Comparison of ENCODE assay signal across 10 cellular contexts in genomic region chr9:127950513-127951210, GRCh38. TPM values are rescaled to one million over a fixed set of nuclear protein-coding genes. Genes with fewer than 3 reads are reported as not detected.
DNase-seq lines count a peak whose midpoint lies in the region; ATAC-seq and TF ChIP-seq lines count a peak whose summit lies in the region.
"Had no signal": no experiment of that assay in that cellular context is flagged by ENCODE, and none has a peak within 500 bp of the region (broad histone marks: within the 10 kb centered on the region; RNA-seq: fewer than 3 reads in every experiment).

No MANE protein-coding gene starts in this region.

- DNase-seq in CD4-positive, CD25-positive, alpha-beta regulatory T cell = no peak
- no peak for DNase-seq in T-helper 17 cell
- DNase-seq in endothelial cell (ENCODE audit: low spot score) = no peak
- DNase-seq in NCI-H345 treated with DMSO at 0.1 percent for 48 hours (lab: John Stamatoyannopoulos, UW; ENCODE audit: unreplicated experiment) = no peak
- DNase-seq in Peyer's patch = no peak
- DNase-seq: NCI-H1105 treated with DMSO at 0.1 percent for 48 hours had no signal

- no peaks in the 10 kb centered on the region for H3K9me3 Mint-ChIP-seq in CD4-positive, CD25-positive, alpha-beta regulatory T cell
- H3K9me3 Mint-ChIP-seq in endothelial cell (ENCODE audit: unreplicated experiment) (no peaks in the 10 kb centered on the region), nephron (no peaks in the 10 kb centered on the region)
- H3K9me3 Mint-ChIP-seq: dendritic cell treated with granulocyte-macrophage colony-stimulating factor and Interleukin-4, amounts not matched to agents 40 ng/mL and 50 ng/mL, for 4 days had no signal

- ATAC-seq in CD4-positive, CD25-positive, alpha-beta regulatory T cell (ENCODE audit: low read depth in 2 of 2) = no peak
- ATAC-seq in T-helper 17 cell = no peak
- ATAC-seq in GM19035 (IDR thresholded peaks at IDR 0.05; ENCODE audit: unreplicated experiment) = no peak
- no peak for ATAC-seq in GM21576 (IDR thresholded peaks at IDR 0.05; ENCODE audit: unreplicated experiment)

- H3K4me1 Mint-ChIP-seq in CD4-positive, CD25-positive, alpha-beta regulatory T cell = peaks cover 5 to 81% (median 43%) of the 10 kb centered on the region in 4 donors
- H3K4me1 Mint-ChIP-seq in T-helper 17 cell (peaks cover 33% of the 10 kb centered on the region), endothelial cell (ENCODE audit: unreplicated experiment) (peaks cover 3% of the 10 kb centered on the region), nephron (peaks cover 23% of the 10 kb centered on the region)

- no peak overlapping the region for H3K4me3 ChIP-seq in CD4-positive, CD25-positive, alpha-beta regulatory T cell (ENCODE audit: low read depth, low read length)
- no peak overlapping the region for H3K4me3 ChIP-seq in Peyer's patch

- H3K27ac ChIP-seq in CD4-positive, CD25-positive, alpha-beta regulatory T cell (ENCODE audit: insufficient read depth, low read length, poor library complexity, severe bottlenecking) = peak overlapping the region; percentile 55
- H3K27ac ChIP-seq in Peyer's patch = peak overlapping the region in 2 of 4 donors; percentile 7 to 48

- no peak for TF ChIP-seq POLR2A in Peyer's patch (IDR thresholded peaks at IDR 0.05)

- H3K27me3 ChIP-seq in CD4-positive, CD25-positive, alpha-beta regulatory T cell (ENCODE audit: control insufficient read depth, insufficient read depth, low read length) = no peaks in the 10 kb centered on the region
- no peaks in the 10 kb centered on the region for H3K27me3 ChIP-seq in Peyer's patch

- H3K36me3 Mint-ChIP-seq in CD4-positive, CD25-positive, alpha-beta regulatory T cell = peaks cover 23% of the 10 kb centered on the region
- H3K36me3 Mint-ChIP-seq in T-helper 17 cell (ENCODE audit: low read depth) (peaks cover 6% of the 10 kb centered on the region), endothelial cell (ENCODE audit: low read depth, unreplicated experiment) (no peaks in the 10 kb centered on the region), nephron (ENCODE audit: low read depth) (peaks cover 5% of the 10 kb centered on the region)

- H3K27me3 Mint-ChIP-seq in CD4-positive, CD25-positive, alpha-beta regulatory T cell = no peaks in the 10 kb centered on the region
- H3K27me3 Mint-ChIP-seq in T-helper 17 cell (no peaks in the 10 kb centered on the region), endothelial cell (ENCODE audit: unreplicated experiment) (peaks cover 3% of the 10 kb centered on the region), nephron (ENCODE audit: low read depth) (no peaks in the 10 kb centered on the region)

- no peaks in the 10 kb centered on the region for H3K9me3 ChIP-seq in CD4-positive, CD25-positive, alpha-beta regulatory T cell (ENCODE audit: control insufficient read depth in 2 of 2, low read length in 2 of 2)
- H3K9me3 ChIP-seq in T-helper 17 cell (ENCODE audit: control insufficient read depth, low read length, poor library complexity, severe bottlenecking) = no peaks in the 10 kb centered on the region
- H3K9me3 ChIP-seq in Peyer's patch = no peaks in the 10 kb centered on the region

- no peak for TF ChIP-seq CTCF in endothelial cell (IDR thresholded peaks at IDR 0.05; ENCODE audit: unreplicated experiment)
- TF ChIP-seq CTCF in nephron (IDR thresholded peaks at IDR 0.05; ENCODE audit: unreplicated experiment in 3 of 3) = no peak
- no peak for TF ChIP-seq CTCF in Peyer's patch (IDR thresholded peaks at IDR 0.05)

- peaks cover 68% of the 10 kb centered on the region for H3K4me1 ChIP-seq in CD4-positive, CD25-positive, alpha-beta regulatory T cell (ENCODE audit: control insufficient read depth, insufficient read depth, low read length, poor library complexity, severe bottlenecking)
- peaks cover 9 to 52% (median 20%) of the 10 kb centered on the region in 4 donors for H3K4me1 ChIP-seq in Peyer's patch

- peaks cover 71% of the 10 kb centered on the region for H3K36me3 ChIP-seq in CD4-positive, CD25-positive, alpha-beta regulatory T cell (ENCODE audit: control insufficient read depth, insufficient read depth, low read length)
- peaks cover 0 to 52% (median 0%) of the 10 kb centered on the region in 3 donors for H3K36me3 ChIP-seq in Peyer's patch

- H3K27ac Mint-ChIP-seq in CD4-positive, CD25-positive, alpha-beta regulatory T cell = peak overlapping the region; percentile 69 to 90 (median 79)
- H3K27ac Mint-ChIP-seq in T-helper 17 cell (peak overlapping the region; percentile 93), endothelial cell (ENCODE audit: unreplicated experiment) (peak overlapping the region; percentile 19), nephron (peak overlapping the region; percentile 57 to 80 (median 79))
- H3K27ac Mint-ChIP-seq: dendritic cell treated with granulocyte-macrophage colony-stimulating factor and Interleukin-4, amounts not matched to agents 40 ng/mL and 50 ng/mL, for 4 days had no signal

- peak overlapping the region in 3 of 4 donors; percentile 19 to 78 (median 58) for H3K4me3 Mint-ChIP-seq in CD4-positive, CD25-positive, alpha-beta regulatory T cell
- H3K4me3 Mint-ChIP-seq in T-helper 17 cell = no peak overlapping the region
- H3K4me3 Mint-ChIP-seq in endothelial cell (ENCODE audit: unreplicated experiment) = no peak overlapping the region
- no peak overlapping the region for H3K4me3 Mint-ChIP-seq in nephron
- H3K4me3 Mint-ChIP-seq: dendritic cell treated with granulocyte-macrophage colony-stimulating factor and Interleukin-4, amounts not matched to agents 40 ng/mL and 50 ng/mL, for 4 days had no signal

RNA-seq across cellular contexts. Expression of gene DPM2, which starts 13.0 kb away (rescaled TPM):
- total RNA-seq in CD4-positive, CD25-positive, alpha-beta regulatory T cell = 35.7 TPM
- polyA plus RNA-seq in CD4-positive, CD25-positive, alpha-beta regulatory T cell = 10 to 100 TPM; 27.5 to 30.6 (median 29.7) TPM
- total RNA-seq in T-helper 17 cell = 10 to 100 TPM; 23.3 to 26.2 TPM
- total RNA-seq in endothelial cell (ENCODE audit: unreplicated experiment) = 31.5 TPM
- total RNA-seq in Peyer's patch = 10 to 100 TPM; 20.6 to 27.3 (median 22.1) TPM

RNA-seq across cellular contexts. Expression of gene PIP5KL1, which starts 20.1 kb away (rescaled TPM):
- 3.3 TPM for total RNA-seq in CD4-positive, CD25-positive, alpha-beta regulatory T cell
- polyA plus RNA-seq in CD4-positive, CD25-positive, alpha-beta regulatory T cell = 1 to 10 TPM in 1 of 4 donors, under 1 TPM in 2, not detected in 1; 0.22 to 1.1 (median 0.81) TPM
- total RNA-seq in T-helper 17 cell (1 to 10 TPM; 2.1 to 2.3 TPM), endothelial cell (ENCODE audit: unreplicated experiment) (2.4 TPM), Peyer's patch (1 to 10 TPM in 1 of 4 donors, not detected in 3; 2.5 TPM)

RNA-seq across cellular contexts. Expression of gene EEIG1, which starts 30.1 kb away (rescaled TPM):
- total RNA-seq in CD4-positive, CD25-positive, alpha-beta regulatory T cell = 402 TPM
- 100 to 1,000 TPM; 140 to 190 (median 177) TPM for polyA plus RNA-seq in CD4-positive, CD25-positive, alpha-beta regulatory T cell
- 100 to 1,000 TPM; 254 to 268 TPM for total RNA-seq in T-helper 17 cell
- 27.3 TPM for total RNA-seq in endothelial cell (ENCODE audit: unreplicated experiment)
- 100 to 1,000 TPM in 3 of 4 donors, 10 to 100 TPM in 1; 71.8 to 219 (median 122) TPM for total RNA-seq in Peyer's patch

RNA-seq across cellular contexts. Expression of gene ST6GALNAC4, which starts 33.8 kb away (rescaled TPM):
- 31.6 TPM for total RNA-seq in CD4-positive, CD25-positive, alpha-beta regulatory T cell
- 10 to 100 TPM; 23.1 to 23.8 (median 23.7) TPM for polyA plus RNA-seq in CD4-positive, CD25-positive, alpha-beta regulatory T cell
- 10 to 100 TPM; 18.5 to 22.1 TPM for total RNA-seq in T-helper 17 cell
- total RNA-seq in endothelial cell (ENCODE audit: unreplicated experiment) = 25.0 TPM
- total RNA-seq in Peyer's patch = 100 to 1,000 TPM in 1 of 4 donors, 10 to 100 TPM in 3; 39.9 to 119 (median 46.7) TPM

RNA-seq across cellular contexts. Expression of gene ST6GALNAC6, which starts 51.3 kb away (rescaled TPM):
- 136 TPM for total RNA-seq in CD4-positive, CD25-positive, alpha-beta regulatory T cell
- 10 to 100 TPM; 43.7 to 50.5 (median 47.9) TPM for polyA plus RNA-seq in CD4-positive, CD25-positive, alpha-beta regulatory T cell
- total RNA-seq in T-helper 17 cell (100 to 1,000 TPM in 1 of 2 donors, 10 to 100 TPM in 1; 74.5 to 108 TPM), endothelial cell (ENCODE audit: unreplicated experiment) (80.0 TPM), Peyer's patch (10 to 100 TPM in 3 of 4 donors, 1 to 10 TPM in 1; 7.7 to 88.3 (median 18.9) TPM)

Comparison
In these comparisons a context has a peak if more than half of its experiments do, and no peak if none do; other contexts are left out.
1. H3K27ac Mint-ChIP-seq: peak in every context shown above with its lines; median percentile 93 in T-helper 17 cell; 79 in CD4-positive, CD25-positive, alpha-beta regulatory T cell; 79 in nephron; 19 in endothelial cell.
2. H3K4me3 Mint-ChIP-seq: peak in CD4-positive, CD25-positive, alpha-beta regulatory T cell (3 of 4); none in T-helper 17 cell (single experiment), endothelial cell (single experiment) and nephron (0 of 3).